In the genomic region with DNA sequence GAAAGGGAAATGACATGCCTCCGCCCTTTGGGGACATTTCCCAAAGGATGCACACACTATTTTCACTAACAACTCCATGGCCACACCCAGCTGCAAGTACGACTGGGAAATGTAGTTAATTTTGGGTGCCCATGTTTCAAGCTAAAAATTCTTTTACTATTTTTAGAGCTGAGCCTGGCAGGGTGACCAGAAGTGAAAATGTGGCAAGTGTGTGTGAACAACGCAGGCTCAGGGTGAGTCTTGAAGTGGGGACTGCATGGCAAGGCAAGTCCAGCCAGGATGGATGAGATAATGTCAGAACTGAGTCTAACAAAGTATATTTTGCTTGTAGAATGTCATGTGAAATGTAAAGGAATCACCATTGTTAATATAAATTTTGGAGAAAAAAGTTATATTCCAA, we compare ENCODE assay signal across 1 cellular context.
TF ChIP-seq lines count a peak whose summit lies in the region.

No MANE protein-coding gene starts in this region.

TF ChIP-seq in IMR-90, 13 proteins besides CTCF, POLR2A, EP300 and RAD21 (continued from another document):
- TF ChIP-seq, protein P1, sequence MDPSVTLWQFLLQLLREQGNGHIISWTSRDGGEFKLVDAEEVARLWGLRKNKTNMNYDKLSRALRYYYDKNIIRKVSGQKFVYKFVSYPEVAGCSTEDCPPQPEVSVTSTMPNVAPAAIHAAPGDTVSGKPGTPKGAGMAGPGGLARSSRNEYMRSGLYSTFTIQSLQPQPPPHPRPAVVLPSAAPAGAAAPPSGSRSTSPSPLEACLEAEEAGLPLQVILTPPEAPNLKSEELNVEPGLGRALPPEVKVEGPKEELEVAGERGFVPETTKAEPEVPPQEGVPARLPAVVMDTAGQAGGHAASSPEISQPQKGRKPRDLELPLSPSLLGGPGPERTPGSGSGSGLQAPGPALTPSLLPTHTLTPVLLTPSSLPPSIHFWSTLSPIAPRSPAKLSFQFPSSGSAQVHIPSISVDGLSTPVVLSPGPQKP (IDR thresholded peaks at IDR 0.05; ENCODE audit: borderline replicate concordance, low read depth, low read length): no peak
